ENCODE assay signal across 5 cellular contexts in genomic region chr1:22676151-22676550, GRCh38. TPM values are rescaled to one million over a fixed set of nuclear protein-coding genes. Genes with fewer than 3 reads are reported as not detected.
"Had no signal": no experiment of that assay in that cellular context is flagged by ENCODE, and none has a peak within 500 bp of the region (broad histone marks: within the 10 kb centered on the region; RNA-seq: fewer than 3 reads in every experiment).

No MANE protein-coding gene starts in this region.

RNA-seq across cellular contexts. Expression of gene C1QB, which starts 23.1 kb away (rescaled TPM):
- total RNA-seq: M059J, PC-3, SJCRH30, SK-MEL-5 had no signal
- polyA plus RNA-seq: K562 had no signal

RNA-seq across cellular contexts. Expression of gene C1QC, which starts 32.7 kb away (rescaled TPM):
- total RNA-seq: M059J, PC-3, SJCRH30, SK-MEL-5 had no signal
- polyA plus RNA-seq: K562 had no signal

RNA-seq across cellular contexts. Expression of gene EPHB2, which starts 34.5 kb away (rescaled TPM):
- total RNA-seq: K562 had no signal
- polyA plus RNA-seq: K562 had no signal

RNA-seq across cellular contexts. Expression of gene C1QA, which starts 39.7 kb away (rescaled TPM):
- total RNA-seq: M059J, PC-3, SK-MEL-5 had no signal
- polyA plus RNA-seq: K562 had no signal
